ENCODE assay signal across 16 cellular contexts in genomic region chr10:9656386-9656785, GRCh38.
DNase-seq lines count a peak whose midpoint lies in the region; ATAC-seq and TF ChIP-seq lines count a peak whose summit lies in the region.
"Had no signal": no experiment of that assay in that cellular context is flagged by ENCODE, and none has a peak within 500 bp of the region (broad histone marks: within the 10 kb centered on the region; RNA-seq: fewer than 3 reads in every experiment).

No MANE protein-coding gene starts in this region.

- no peaks in the 10 kb centered on the region for H3K27me3 ChIP-seq in dorsolateral prefrontal cortex
- H3K27me3 ChIP-seq: BE2C, BLaER1 had no signal

- intact Hi-C loops in dorsolateral prefrontal cortex (cut with DNase I): no loop called here

- H3K4me3 ChIP-seq in epithelial cell of esophagus (ENCODE audit: low read length) (no peak overlapping the region), dorsolateral prefrontal cortex (no peak overlapping the region)
- H3K4me3 ChIP-seq: BLaER1 had no signal

- no peak overlapping the region for H3K27ac ChIP-seq in dorsolateral prefrontal cortex
- H3K27ac ChIP-seq: BLaER1 had no signal

- no peak for TF ChIP-seq CTCF in epithelial cell of esophagus (IDR thresholded peaks at IDR 0.05; ENCODE audit: insufficient read depth, low read depth, low read length, missing control alignments)
- no peak for TF ChIP-seq CTCF in dorsolateral prefrontal cortex (IDR thresholded peaks at IDR 0.05 in 54 of 56, conservative IDR thresholded peaks at IDR 0.05 in 2 of 56; ENCODE audit: low read depth in 1 of 56, partially characterized antibody in 56 of 56)

- DNase-seq in amniotic epithelial cell (ENCODE audit: low read depth): peak; percentile 13
- DNase-seq in epithelial cell of esophagus (ENCODE audit: low read depth): peak; percentile 1
- DNase-seq in NCI-H1930 (lab: John Stamatoyannopoulos, UW): no peak
- no peak for DNase-seq in dorsolateral prefrontal cortex
- DNase-seq: 8988T; ACHN; BE2C; C1 segment of cervical spinal cord; CD4-positive, alpha-beta memory T cell; CD4-positive, CD25-positive, alpha-beta regulatory T cell; CD8-positive, alpha-beta memory T cell; COR-L47; DMS79 treated with DMSO at 0.1 percent for 48 hours; GF-D8 had no signal

- no peak for ATAC-seq in GM21423 (IDR thresholded peaks at IDR 0.05; ENCODE audit: unreplicated experiment)

Comparison
In these comparisons a context has a peak if more than half of its experiments do, and no peak if none do; other contexts are left out.
1. DNase-seq: peak in amniotic epithelial cell (single experiment) and epithelial cell of esophagus (single experiment); none in NCI-H1930 (0 of 2) and dorsolateral prefrontal cortex (0 of 10).